Comparison of ENCODE assay signal across 1 cellular context in the genomic region with DNA sequence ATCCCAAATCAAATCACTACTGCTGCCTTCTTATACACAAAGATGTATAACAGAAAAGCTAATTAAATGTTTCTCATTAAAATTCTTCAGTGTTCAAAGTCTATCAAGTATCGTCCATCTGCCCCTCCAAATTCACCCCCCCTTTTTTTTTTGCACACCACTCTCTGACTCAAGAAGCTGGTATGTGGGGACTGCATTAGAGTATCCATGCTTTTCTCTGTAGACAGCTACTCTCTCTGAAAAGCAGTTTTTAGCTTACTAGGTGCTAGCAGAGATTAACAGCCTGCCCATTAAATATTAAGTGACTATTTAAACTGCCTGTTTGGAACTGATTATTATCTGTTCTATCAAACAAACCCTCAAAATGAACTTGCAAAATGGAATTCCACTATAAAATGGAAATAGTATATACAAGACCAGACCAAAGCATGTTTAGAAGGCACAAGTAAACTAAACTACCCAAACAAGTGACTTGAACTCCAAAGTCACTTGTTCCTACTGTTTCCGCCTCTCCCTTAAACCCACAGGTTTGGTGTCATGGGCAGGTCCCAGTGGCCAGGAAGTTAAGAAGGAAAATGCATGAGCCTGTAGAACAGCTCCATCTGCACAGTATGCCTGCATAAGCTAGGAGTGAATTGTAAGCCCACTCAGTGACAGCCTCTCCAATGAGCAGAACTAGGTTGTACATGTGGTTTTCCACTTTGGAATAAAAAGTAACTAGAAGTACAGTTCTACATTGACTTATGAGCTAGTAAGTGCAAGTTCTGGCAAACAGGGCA.
A peak's percentile ranks its signal among the peaks of the same experiment; 100 is the strongest.
TF ChIP-seq lines count a peak whose summit lies in the region.

No MANE protein-coding gene starts in this region.

TF ChIP-seq in SK-N-SH, 30 proteins besides CTCF, POLR2A, EP300 and RAD21 (continued from another document):
- TF ChIP-seq PBX3 (IDR thresholded peaks at IDR 0.05) (peak; percentile 17; the same call in 1 of the 2 replicates), FOSL2 (IDR thresholded peaks at IDR 0.05; ENCODE audit: borderline replicate concordance, low read depth) (peak; percentile 78; the same call in 1 of the 2 replicates), YY1 (IDR thresholded peaks at IDR 0.05; ENCODE audit: low read depth) (no peak), JUND (IDR thresholded peaks at IDR 0.05) (peak; percentile 90), TAF1 (IDR thresholded peaks at IDR 0.05; ENCODE audit: borderline replicate concordance, low read depth, low read length) (peak; percentile 43; the same call in 1 of the 2 replicates), TCF12 (IDR thresholded peaks at IDR 0.05) (peak; percentile 46; the same call in 1 of the 2 replicates)
